In genomic region chr11:9004310-9004945, GRCh38 we compare ENCODE assay signal across 8 cellular contexts. TPM values are rescaled to one million over a fixed set of nuclear protein-coding genes. Genes with fewer than 3 reads are reported as not detected.
A peak's percentile ranks its signal among the peaks of the same experiment; 100 is the strongest.
DNase-seq lines count a peak whose midpoint lies in the region; ATAC-seq and TF ChIP-seq lines count a peak whose summit lies in the region.

No MANE protein-coding gene starts in this region.

- peak overlapping the region in 1 of 4 donors; percentile 38 for H3K27ac ChIP-seq in Peyer's patch
- H3K27ac ChIP-seq in body of pancreas: no peak overlapping the region
- H3K27ac ChIP-seq in right lobe of liver: no peak overlapping the region
- H3K27ac ChIP-seq in thymus (ENCODE audit: low read depth): no peak overlapping the region

- H3K27me3 ChIP-seq in Peyer's patch: peaks cover 0 to 13% of the 10 kb centered on the region in 2 donors
- peaks cover 0 to 17% of the 10 kb centered on the region in 2 donors for H3K27me3 ChIP-seq in body of pancreas
- H3K27me3 ChIP-seq in right lobe of liver: peaks cover 0 to 28% of the 10 kb centered on the region in 2 donors
- H3K27me3 ChIP-seq in thymus (ENCODE audit: control insufficient read depth, insufficient read depth): peaks cover 30% of the 10 kb centered on the region

- peaks cover 2 to 20% (median 13%) of the 10 kb centered on the region in 4 donors for H3K4me1 ChIP-seq in Peyer's patch
- peaks cover 17% of the 10 kb centered on the region for H3K4me1 ChIP-seq in body of pancreas
- peaks cover 0 to 14% (median 6%) of the 10 kb centered on the region in 4 donors for H3K4me1 ChIP-seq in right lobe of liver
- peaks cover 18% of the 10 kb centered on the region for H3K4me1 ChIP-seq in thymus (ENCODE audit: control insufficient read depth, insufficient read depth, low read length)

- peak; percentile 38 for ATAC-seq in body of pancreas
- peak in 2 of 4 donors; percentile 12 to 13 for ATAC-seq in right lobe of liver
- ATAC-seq in GM21528 (IDR thresholded peaks at IDR 0.05; ENCODE audit: low FRiP score, unreplicated experiment): no peak
- no peak for ATAC-seq in GM21381 (IDR thresholded peaks at IDR 0.05; ENCODE audit: unreplicated experiment)
- no peak for ATAC-seq in GM21723 (IDR thresholded peaks at IDR 0.05; ENCODE audit: unreplicated experiment)

- H3K36me3 ChIP-seq in Peyer's patch (no peaks in the 10 kb centered on the region), body of pancreas (replicated peaks in 1 of 2; ENCODE audit: insufficient read depth in 1 of 2, low read depth in 2 of 2) (no peaks in the 10 kb centered on the region), right lobe of liver (no peaks in the 10 kb centered on the region), thymus (ENCODE audit: control insufficient read depth, insufficient read depth) (no peaks in the 10 kb centered on the region)

- no peaks in the 10 kb centered on the region for H3K9me3 ChIP-seq in Peyer's patch
- H3K9me3 ChIP-seq in body of pancreas: no peaks in the 10 kb centered on the region
- H3K9me3 ChIP-seq in right lobe of liver: no peaks in the 10 kb centered on the region
- H3K9me3 ChIP-seq in thymus (ENCODE audit: control insufficient read depth): no peaks in the 10 kb centered on the region

- TF ChIP-seq CTCF in Peyer's patch (IDR thresholded peaks at IDR 0.05) (no peak), body of pancreas (IDR thresholded peaks at IDR 0.05) (no peak), right lobe of liver (IDR thresholded peaks at IDR 0.05) (no peak)

- intact Hi-C loops in body of pancreas (cut with DNase I): no loop called here
- intact Hi-C loops in right lobe of liver (cut with DNase I): no loop called here

- H3K4me3 ChIP-seq in Peyer's patch (peak overlapping the region; percentile 32 to 56 (median 54)), body of pancreas (peak overlapping the region in 1 of 2 donors; percentile 21), right lobe of liver (peak overlapping the region; percentile 7 to 48 (median 16)), thymus (ENCODE audit: low read length) (peak overlapping the region; percentile 47)

- in situ Hi-C loops in G401 (cut with HindIII; ENCODE audit: low sequenced_read_pairs): no loop called here

- TF ChIP-seq POLR2A in Peyer's patch (IDR thresholded peaks at IDR 0.05) (no peak), body of pancreas (IDR thresholded peaks at IDR 0.05) (no peak), right lobe of liver (IDR thresholded peaks at IDR 0.05) (no peak)

- 16 to 33% methylated on average over 17 to 59 of the region's 60 CpGs for WGBS in body of pancreas, 2 donors
- WGBS in right lobe of liver (ENCODE audit: insufficient coverage, low coverage, low lambda C conversion rate, missing lambda C conversion rate): 29% methylated on average over 12 of the region's 60 CpGs
- 6% methylated on average over 60 of the region's 60 CpGs for WGBS in thymus

- peak; percentile 32 for DNase-seq in G401 (ENCODE audit: low spot score)
- DNase-seq in Peyer's patch: peak in 2 of 3 donors; percentile 52 to 56
- peak in 3 of 4 donors; percentile 13 to 32 (median 27) for DNase-seq in body of pancreas
- no peak for DNase-seq in right lobe of liver

RNA-seq across cellular contexts. Expression of gene NRIP3, which starts 0.6 kb away (rescaled TPM):
- total RNA-seq in G401 (2014; rRNA removed; shearing (Covaris generic)): 1.1 and 2.5 TPM in 2 replicates
- total RNA-seq in Peyer's patch: 1 to 10 TPM in 1 of 4 donors, under 1 TPM in 1, not detected in 2; 0.80 to 1.7 TPM
- total RNA-seq in body of pancreas: 1 to 10 TPM in 1 of 2 donors, not detected in 1; 2.1 TPM
- under 1 TPM in 4 of 6 experiments, not detected in 2; 0.31 to 0.84 (median 0.37) TPM for total RNA-seq in right lobe of liver
- 0.80 TPM for polyA plus RNA-seq in thymus

RNA-seq across cellular contexts. Expression of gene TMEM9B, which starts 40.2 kb away (rescaled TPM):
- total RNA-seq in G401 (2014; rRNA removed; shearing (Covaris generic)): 23.6 and 30.2 TPM in 2 replicates
- total RNA-seq in Peyer's patch: 10 to 100 TPM; 23.1 to 84.2 (median 53.6) TPM
- total RNA-seq in body of pancreas: 10 to 100 TPM; 19.4 to 62.5 TPM
- 10 to 100 TPM; 15.5 to 33.6 (median 19.8) TPM for total RNA-seq in right lobe of liver
- 57.5 TPM for polyA plus RNA-seq in thymus

Comparison
In these comparisons a context has a peak if more than half of its experiments do, and no peak if none do; other contexts are left out.
1. DNase-seq: peak in G401 (single experiment), Peyer's patch (2 of 3) and body of pancreas (3 of 4); none in right lobe of liver (0 of 3).